In genomic region chr1:213051881-213052202, GRCh38 we compare ENCODE assay signal across 8 cellular contexts. TPM values are rescaled to one million over a fixed set of nuclear protein-coding genes. Genes with fewer than 3 reads are reported as not detected.
DNase-seq lines count a peak whose midpoint lies in the region; TF ChIP-seq lines count a peak whose summit lies in the region.

No MANE protein-coding gene starts in this region.

- H3K4me3 ChIP-seq in iPS-15b (ENCODE audit: low read depth, low read length) = peak overlapping the region; percentile 94
- peak overlapping the region; percentile 87 to 95 (median 91) for H3K4me3 ChIP-seq in stomach

- H3K36me3 ChIP-seq in iPS-15b (ENCODE audit: control insufficient read depth, insufficient read depth, low read length) (no peaks in the 10 kb centered on the region), stomach (no peaks in the 10 kb centered on the region)

- POLR2A ChIA-PET in activated CD4-positive, alpha-beta memory T cell treated with anti-CD3 and anti-CD28 coated beads, Interleukin-2, amount 10 ng/mL, durations not matched to agents 7 days and 5 days (lab: Charles Lee) = interaction anchor here (0.9 to 2.5 kb wide), 3 partner anchors 19 to 36 kb away, joined by 3 to 12 read pairs (median 6); partner anchors contain the start of gene ANGEL2

- peak overlapping the region; percentile 89 for H3K4me3 Mint-ChIP-seq in activated CD4-positive, alpha-beta memory T cell treated with anti-CD3 and anti-CD28 coated beads, Interleukin-2, amount 10 ng/mL, durations not matched to agents 7 days and 5 days

- peak overlapping the region; percentile 78 for H3K27ac Mint-ChIP-seq in activated CD4-positive, alpha-beta memory T cell treated with anti-CD3 and anti-CD28 coated beads, Interleukin-2, amount 10 ng/mL, durations not matched to agents 7 days and 5 days

- 10 to 24% (median 16%) methylated on average over 2 of the region's 2 CpGs for WGBS in stomach, 5 donors

- H3K27me3 ChIP-seq in iPS-15b (ENCODE audit: control insufficient read depth, insufficient read depth, low read length) = no peaks in the 10 kb centered on the region
- peaks cover 0 to 12% (median 0%) of the 10 kb centered on the region in 3 donors for H3K27me3 ChIP-seq in stomach

- no peaks in the 10 kb centered on the region for H3K9me3 ChIP-seq in iPS-15b (ENCODE audit: control insufficient read depth, insufficient read depth, low read length)
- H3K9me3 ChIP-seq in stomach = no peaks in the 10 kb centered on the region

- DNase-seq in DMS53 (lab: John Stamatoyannopoulos, UW) (peak; percentile 45), DMS53 treated with DMSO at 0.1 percent for 48 hours (lab: John Stamatoyannopoulos, UW; ENCODE audit: unreplicated experiment) (no peak), stomach (no peak), KG1 (lab: John Stamatoyannopoulos, UW) (no peak), iPS-NIHi11 (ENCODE audit: low spot score) (no peak)
- DNase-seq in activated CD4-positive, alpha-beta memory T cell treated with anti-CD3 and anti-CD28 coated beads, Interleukin-2, amount 10 ng/mL, durations not matched to agents 7 days and 5 days = no peak
- no peak for DNase-seq in stimulated activated CD4-positive, alpha-beta T cell treated with anti-CD3 and anti-CD28 coated beads, Interleukin-12 subunit alpha, Interleukin-12 subunit beta, amount 100 ng/mL, for 4 hours

- H3K4me1 ChIP-seq in iPS-15b (ENCODE audit: control insufficient read depth, insufficient read depth, low read length) (peaks cover 8% of the 10 kb centered on the region), stomach (peaks cover 11 to 33% (median 24%) of the 10 kb centered on the region in 4 donors)

- peaks cover 32% of the 10 kb centered on the region for H3K4me1 Mint-ChIP-seq in activated CD4-positive, alpha-beta memory T cell treated with anti-CD3 and anti-CD28 coated beads, Interleukin-2, amount 10 ng/mL, durations not matched to agents 7 days and 5 days

- TF ChIP-seq EP300 in stomach (IDR thresholded peaks at IDR 0.05) = no peak

- H3K27me3 Mint-ChIP-seq in activated CD4-positive, alpha-beta memory T cell treated with anti-CD3 and anti-CD28 coated beads, Interleukin-2, amount 10 ng/mL, durations not matched to agents 7 days and 5 days = no peaks in the 10 kb centered on the region

- peaks cover 9% of the 10 kb centered on the region for H3K9me3 Mint-ChIP-seq in activated CD4-positive, alpha-beta memory T cell treated with anti-CD3 and anti-CD28 coated beads, Interleukin-2, amount 10 ng/mL, durations not matched to agents 7 days and 5 days

- intact Hi-C loops in stomach (cut with DNase I; ENCODE audit: low total_unique reads) = no loop called here

- H3K9ac ChIP-seq in iPS-15b (ENCODE audit: low read depth, low read length) = no peak overlapping the region

- TF ChIP-seq CTCF in stomach (IDR thresholded peaks at IDR 0.05) = no peak

- TF ChIP-seq POLR2A in stomach (IDR thresholded peaks at IDR 0.05) = no peak

- peaks cover 18% of the 10 kb centered on the region for H3K36me3 Mint-ChIP-seq in activated CD4-positive, alpha-beta memory T cell treated with anti-CD3 and anti-CD28 coated beads, Interleukin-2, amount 10 ng/mL, durations not matched to agents 7 days and 5 days (ENCODE audit: low read depth)

- CTCF ChIA-PET in activated CD4-positive, alpha-beta memory T cell treated with anti-CD3 and anti-CD28 coated beads, Interleukin-2, amount 10 ng/mL, durations not matched to agents 7 days and 5 days (lab: Charles Lee) = interaction anchor here (1.7 to 1.8 kb wide), 2 partner anchors 10 to 31 kb away, joined by 4 to 5 read pairs; no protein-coding TSS in a partner anchor

- peak overlapping the region in 3 of 5 donors; percentile 83 to 85 (median 84) for H3K27ac ChIP-seq in stomach

RNA-seq across cellular contexts. Expression of gene RPS6KC1, which starts 0.8 kb away (rescaled TPM):
- 10 to 100 TPM; 12.3 to 12.6 TPM for total RNA-seq in activated CD4-positive, alpha-beta memory T cell treated with anti-CD3 and anti-CD28 coated beads, Interleukin-2, amount 10 ng/mL, durations not matched to agents 7 days and 5 days
- 100 to 1,000 TPM in 1 of 5 donors, 10 to 100 TPM in 3, 1 to 10 TPM in 1; 3.8 to 137 (median 24.5) TPM for total RNA-seq in stomach
- 1 to 10 TPM; 4.0 to 6.1 (median 5.3) TPM for polyA plus RNA-seq in stomach

RNA-seq across cellular contexts. Expression of gene ANGEL2, which starts 36.2 kb away (rescaled TPM):
- total RNA-seq in activated CD4-positive, alpha-beta memory T cell treated with anti-CD3 and anti-CD28 coated beads, Interleukin-2, amount 10 ng/mL, durations not matched to agents 7 days and 5 days = 10 to 100 TPM; 45.0 to 46.2 TPM
- 100 to 1,000 TPM in 1 of 5 donors, 10 to 100 TPM in 3, 1 to 10 TPM in 1; 3.2 to 107 (median 51.9) TPM for total RNA-seq in stomach
- polyA plus RNA-seq in stomach = 1 to 10 TPM; 6.6 to 9.8 (median 9.3) TPM
